ENCODE assay signal across 1 cellular context in genomic region chr4:73345399-73345975, GRCh38.
TF ChIP-seq lines count a peak whose summit lies in the region.

No MANE protein-coding gene starts in this region.

TF ChIP-seq in HepG2, 621 proteins besides CTCF, POLR2A, EP300 and RAD21 (continued from another document and continues in another):
- TF ChIP-seq SOX13 (IDR thresholded peaks at IDR 0.05) (no peak), SOX13 (CRISPR knock-in tag; conservative IDR thresholded peaks at IDR 0.05 in 1 of 2, IDR thresholded peaks at IDR 0.05 in 1 of 2) (peak in 1 of 2 experiments; percentile 61; a peak in 2 of 4 replicates), ZNF142 (CRISPR knock-in tag; IDR thresholded peaks at IDR 0.05) (no peak), ZNF501 (CRISPR knock-in tag; IDR thresholded peaks at IDR 0.05) (no peak), ERF (CRISPR knock-in tag; IDR thresholded peaks at IDR 0.05) (no peak), HHEX (CRISPR knock-in tag; IDR thresholded peaks at IDR 0.05) (no peak), BCL3 (CRISPR knock-in tag; IDR thresholded peaks at IDR 0.05) (no peak), ZNF792 (CRISPR knock-in tag; IDR thresholded peaks at IDR 0.05) (0 out of 2 replicates have a peak, but pooled peaks have one; percentile 43), FOXJ3 (CRISPR knock-in tag; IDR thresholded peaks at IDR 0.05; ENCODE audit: borderline replicate concordance) (peak; percentile 91; the same call in 1 of the 2 replicates), NFKBIZ (CRISPR knock-in tag; IDR thresholded peaks at IDR 0.05) (peak; percentile 83), MAZ (IDR thresholded peaks at IDR 0.05; ENCODE audit: borderline replicate concordance, low read depth, low read length) (no peak), MAZ (CRISPR knock-in tag; IDR thresholded peaks at IDR 0.05; ENCODE audit: low read depth) (no peak), PLSCR1 (CRISPR knock-in tag; IDR thresholded peaks at IDR 0.05; ENCODE audit: borderline replicate concordance) (no peak), CHD2 (IDR thresholded peaks at IDR 0.05; ENCODE audit: low read depth, low read length) (no peak), STAT6 (CRISPR knock-in tag; IDR thresholded peaks at IDR 0.05; ENCODE audit: borderline replicate concordance) (no peak), NCOA2 (CRISPR knock-in tag; IDR thresholded peaks at IDR 0.05) (peak; percentile 89), ZNF597 (CRISPR knock-in tag; IDR thresholded peaks at IDR 0.05) (no peak), TEF (CRISPR knock-in tag; IDR thresholded peaks at IDR 0.05) (peak; percentile 68), ZNF570 (CRISPR knock-in tag; IDR thresholded peaks at IDR 0.05; ENCODE audit: borderline replicate concordance) (no peak), GTF3A (CRISPR knock-in tag; conservative IDR thresholded peaks at IDR 0.05) (no peak), ZNF563 (CRISPR knock-in tag; IDR thresholded peaks at IDR 0.05) (no peak), HMGXB3 (CRISPR knock-in tag; IDR thresholded peaks at IDR 0.05; ENCODE audit: borderline replicate concordance) (0 out of 2 replicates have a peak, but pooled peaks have one; percentile 30), TFDP1 (CRISPR knock-in tag; IDR thresholded peaks at IDR 0.05; ENCODE audit: borderline replicate concordance) (no peak), MTF1 (CRISPR knock-in tag; IDR thresholded peaks at IDR 0.05) (no peak), SP5 (CRISPR knock-in tag; IDR thresholded peaks at IDR 0.05; ENCODE audit: borderline replicate concordance, low read depth) (no peak), AFF4 (CRISPR knock-in tag; IDR thresholded peaks at IDR 0.05) (no peak; the same call in 1 of the 2 replicates), TRIM24 (CRISPR knock-in tag; IDR thresholded peaks at IDR 0.05) (no peak), KLF16 (CRISPR knock-in tag; IDR thresholded peaks at IDR 0.05) (peak in 1 of 2 experiments; percentile 78; a peak in 2 of 4 replicates), GLMP (CRISPR knock-in tag; IDR thresholded peaks at IDR 0.05; ENCODE audit: borderline replicate concordance) (no peak), ZSCAN31 (CRISPR knock-in tag; IDR thresholded peaks at IDR 0.05; ENCODE audit: low read depth) (no peak), ZNF549 (CRISPR knock-in tag; IDR thresholded peaks at IDR 0.05) (no peak), STAG1 (CRISPR knock-in tag; IDR thresholded peaks at IDR 0.05) (peak; percentile 32; the same call in 1 of the 2 replicates)
